In genomic region chr14:90024910-90025309, GRCh38 we compare ENCODE assay signal across 19 cellular contexts. TPM values are rescaled to one million over a fixed set of nuclear protein-coding genes. Genes with fewer than 3 reads are reported as not detected.
DNase-seq lines count a peak whose midpoint lies in the region; ATAC-seq and TF ChIP-seq lines count a peak whose summit lies in the region.
"Had no signal": no experiment of that assay in that cellular context is flagged by ENCODE, and none has a peak within 500 bp of the region (broad histone marks: within the 10 kb centered on the region; RNA-seq: fewer than 3 reads in every experiment).

No MANE protein-coding gene starts in this region.

- 87 to 97% (median 95%) methylated on average over 2 to 3 of the region's 3 CpGs for WGBS in adrenal gland, 4 donors
- WGBS in body of pancreas, 2 donors = 93 to 97% methylated on average over 3 of the region's 3 CpGs

- no peak for DNase-seq in Right ventricle myocardium superior
- DNase-seq in cardiac septum (ENCODE audit: low spot score) = no peak
- no peak for DNase-seq in left cardiac atrium
- DNase-seq in omental fat pad (ENCODE audit: low spot score) = no peak
- no peak for DNase-seq in left lung
- DNase-seq in GM19240 (ENCODE audit: insufficient read length, low spot score) = no peak
- no peak for DNase-seq in adrenal gland
- no peak for DNase-seq in body of pancreas
- DNase-seq: 8988T; CD4-positive, alpha-beta memory T cell; DMS153; DMS79; GDM1; GM23248; HFFc6 had no signal

- H3K4me1 ChIP-seq in left lung = no peaks in the 10 kb centered on the region
- H3K4me1 ChIP-seq in adrenal gland (replicated peaks in 1 of 2) = no peaks in the 10 kb centered on the region
- H3K4me1 ChIP-seq in body of pancreas = no peaks in the 10 kb centered on the region
- H3K4me1 ChIP-seq: BLaER1 had no signal

- H3K27me3 ChIP-seq in left lung = no peaks in the 10 kb centered on the region
- no peaks in the 10 kb centered on the region for H3K27me3 ChIP-seq in adrenal gland
- no peaks in the 10 kb centered on the region for H3K27me3 ChIP-seq in body of pancreas
- H3K27me3 ChIP-seq: BLaER1 had no signal

- no peak overlapping the region for H3K4me3 ChIP-seq in left lung
- no peak overlapping the region for H3K4me3 ChIP-seq in adrenal gland
- no peak overlapping the region for H3K4me3 ChIP-seq in body of pancreas
- H3K4me3 ChIP-seq: BLaER1, GM23248 had no signal

- H3K27ac ChIP-seq in left lung (no peak overlapping the region), adrenal gland (no peak overlapping the region), body of pancreas (no peak overlapping the region)
- H3K27ac ChIP-seq: BLaER1, GM23248, HL-60 had no signal

- TF ChIP-seq CTCF in omental fat pad (IDR thresholded peaks at IDR 0.05) (no peak), left lung (IDR thresholded peaks at IDR 0.05) (no peak), adrenal gland (IDR thresholded peaks at IDR 0.05) (no peak), body of pancreas (IDR thresholded peaks at IDR 0.05) (no peak)

- H3K9me3 ChIP-seq in left lung (no peaks in the 10 kb centered on the region), adrenal gland (replicated peaks in 1 of 3) (no peaks in the 10 kb centered on the region), body of pancreas (no peaks in the 10 kb centered on the region)
- H3K9me3 ChIP-seq: BLaER1 had no signal

- intact Hi-C loops in Right ventricle myocardium superior (cut with DNase I) = no loop called here
- intact Hi-C loops in cardiac septum (cut with DNase I) = no loop called here
- intact Hi-C loops in left cardiac atrium (cut with DNase I) = no loop called here
- intact Hi-C loops in left lung (cut with DNase I) = no loop called here
- intact Hi-C loops in adrenal gland (cut with DNase I) = no loop called here
- intact Hi-C loops in body of pancreas (cut with DNase I) = no loop called here

- H3K36me3 ChIP-seq in left lung (peaks cover 0 to 58% of the 10 kb centered on the region in 2 donors), adrenal gland (replicated peaks in 1 of 2) (peaks cover 0 to 3% of the 10 kb centered on the region in 2 donors), body of pancreas (replicated peaks in 1 of 2; ENCODE audit: insufficient read depth in 1 of 2, low read depth in 2 of 2) (peaks cover 0 to 2% of the 10 kb centered on the region in 2 donors)

- no peak for TF ChIP-seq POLR2A in adrenal gland (IDR thresholded peaks at IDR 0.05)
- no peak for TF ChIP-seq POLR2A in body of pancreas (IDR thresholded peaks at IDR 0.05)

- ATAC-seq in Right ventricle myocardium superior (ENCODE audit: poor library complexity) (peak; percentile 69), left cardiac atrium (peak; percentile 50 to 66), omental fat pad (ENCODE audit: low FRiP score) (peak; percentile 35), left lung (no peak), body of pancreas (no peak)
- ATAC-seq: HCT116 had no signal

RNA-seq across cellular contexts. Expression of gene KCNK13, which starts 36.9 kb away (rescaled TPM):
- total RNA-seq in Right ventricle myocardium superior (4.7 TPM), cardiac septum (0.62 TPM), left cardiac atrium (1 to 10 TPM; 2.4 to 2.6 TPM), omental fat pad (1 to 10 TPM in 2 of 4 donors, under 1 TPM in 1, not detected in 1; 0.28 to 5.9 (median 2.0) TPM), left lung (1 to 10 TPM in 1 of 2 donors, under 1 TPM in 1; 0.32 to 2.8 TPM), adrenal gland (1 to 10 TPM in 6 of 8 donors, under 1 TPM in 1, not detected in 1; 0.50 to 3.6 (median 2.6) TPM), body of pancreas (under 1 TPM in 1 of 2 donors, not detected in 1; 0.26 TPM)
- under 1 TPM; 0.24 to 0.64 (median 0.34) TPM for polyA plus RNA-seq in adrenal gland
- total RNA-seq: GM23248, HFFc6 had no signal
- polyA plus RNA-seq: AG04450; CD4-positive, alpha-beta memory T cell; GM23248 had no signal

Comparison
In these comparisons a context has a peak if more than half of its experiments do, and no peak if none do; other contexts are left out.
1. ATAC-seq: peak in Right ventricle myocardium superior (single experiment), left cardiac atrium (2 of 2) and omental fat pad (single experiment); none in left lung (single experiment) and body of pancreas (single experiment).